8 cellular contexts compared by ENCODE assay signal in the genomic region with DNA sequence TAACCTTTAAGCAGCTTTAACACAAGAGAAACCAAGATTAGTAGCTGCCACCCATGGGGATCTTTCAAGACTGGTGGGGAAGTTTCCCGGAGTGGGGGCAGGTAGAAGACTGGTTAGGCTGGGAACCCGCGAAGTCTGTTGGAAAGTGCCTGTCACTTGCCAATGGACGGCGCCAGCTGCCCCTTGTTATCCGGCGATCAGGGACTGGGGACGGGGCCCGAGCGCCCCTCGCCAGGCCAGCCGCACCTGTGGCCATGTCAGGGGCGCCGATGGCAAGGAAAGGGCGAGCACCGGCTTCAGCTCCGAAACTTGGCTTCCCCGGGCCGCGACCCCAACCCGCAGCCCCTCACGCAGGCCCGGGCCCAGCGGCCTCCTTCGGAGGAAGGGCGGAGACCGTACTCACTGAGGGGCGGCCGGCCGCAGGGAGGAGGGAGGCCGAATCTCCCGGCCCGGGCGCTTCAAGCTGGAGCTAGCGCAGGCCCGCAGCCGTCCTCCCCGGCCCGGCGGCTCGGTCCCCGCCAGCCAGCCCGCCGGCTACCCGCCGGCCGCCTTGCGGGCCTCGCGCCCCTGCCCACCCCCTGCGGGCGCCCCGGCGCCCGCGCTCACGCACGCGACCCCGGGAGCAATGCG. TPM values are rescaled to one million over a fixed set of nuclear protein-coding genes. Genes with fewer than 3 reads are reported as not detected.
DNase-seq lines count a peak whose midpoint lies in the region; ATAC-seq, FAIRE-seq and TF ChIP-seq lines count a peak whose summit lies in the region.

No MANE protein-coding gene starts in this region.

- no peaks in the 10 kb centered on the region for H4K20me1 ChIP-seq in keratinocyte (ENCODE audit: control insufficient read depth, extremely low read depth, insufficient read depth, low read length)

- ATAC-seq in HG03097 (IDR thresholded peaks at IDR 0.05; ENCODE audit: low FRiP score, unreplicated experiment), result peak; percentile 10
- peak; percentile 15 for ATAC-seq in T-helper 17 cell

- H3K27ac Mint-ChIP-seq in T-helper 17 cell, result peak overlapping the region; percentile 74

- peak overlapping the region; percentile 55 to 97 (median 97) for H3K4me3 ChIP-seq in keratinocyte (ENCODE audit: control insufficient read depth in 2 of 3, extremely low read depth in 1 of 3, insufficient read depth in 2 of 3, low read depth in 1 of 3, low read length in 3 of 3)

- H3K27me3 ChIP-seq in keratinocyte (ENCODE audit: control insufficient read depth, extremely low read depth, insufficient read depth, low read length), result no peaks in the 10 kb centered on the region

- H2AFZ ChIP-seq in keratinocyte (ENCODE audit: control insufficient read depth, low read length), result peak overlapping the region; percentile 39

- H3K9me1 ChIP-seq in keratinocyte (ENCODE audit: control insufficient read depth, extremely low read depth, insufficient read depth, low read length), result no peaks in the 10 kb centered on the region

- H3K27ac ChIP-seq in 22Rv1, result peak overlapping the region; percentile 90
- peak overlapping the region; percentile 36 for H3K27ac ChIP-seq in caudate nucleus (ENCODE audit: low read depth, low read length)
- H3K27ac ChIP-seq in keratinocyte (ENCODE audit: control insufficient read depth, insufficient read depth, low read length), result peak overlapping the region; percentile 61

- no peak for FAIRE-seq in GM12891 (lab: Jason Lieb, UNC)
- FAIRE-seq in keratinocyte (lab: Jason Lieb, UNC), result no peak

- no peak for TF ChIP-seq POLR2A in GM12891 (IDR thresholded peaks at IDR 0.05; ENCODE audit: low read depth, low read length)

- H3K4me1 Mint-ChIP-seq in T-helper 17 cell, result peaks cover 38% of the 10 kb centered on the region

- peak; percentile 41 for DNase-seq in GM12891 (ENCODE audit: insufficient read length, low spot score)
- DNase-seq in T-helper 17 cell, result peak in 2 of 3 donors; percentile 14 to 25
- DNase-seq in caudate nucleus (lab: John Stamatoyannopoulos, UW), result peak in 15 of 61 donors; percentile 1 to 48 (median 23)
- no peak for DNase-seq in keratinocyte (ENCODE audit: low read depth, low spot score)
- peak; percentile 43 to 47 for DNase-seq in stimulated activated CD4-positive, alpha-beta T cell treated with anti-CD3 and anti-CD28 coated beads, Interleukin-2, amount 100 ng/mL, for 24 hours
- no peak for DNase-seq in NCI-H345 treated with DMSO at 0.1 percent for 48 hours (lab: John Stamatoyannopoulos, UW; ENCODE audit: unreplicated experiment)

- peaks cover 4 to 13% of the 10 kb centered on the region in 2 experiments for H3K36me3 ChIP-seq in keratinocyte (ENCODE audit: control insufficient read depth in 2 of 2, extremely low read depth in 1 of 2, insufficient read depth in 2 of 2, low read length in 2 of 2)

- no peak for TF ChIP-seq CTCF in 22Rv1 (IDR thresholded peaks at IDR 0.05)
- peak in 1 of 3 experiments; percentile 12 for TF ChIP-seq CTCF in keratinocyte (optimal IDR thresholded peaks at IDR 0.05 in 1 of 3, IDR thresholded peaks at IDR 0.05 in 1 of 3, conservative IDR thresholded peaks at IDR 0.05 in 1 of 3; ENCODE audit: extremely low read depth in 1 of 3, insufficient read depth in 2 of 3, low read length in 3 of 3)

- H3K4me1 ChIP-seq in keratinocyte (ENCODE audit: control insufficient read depth, extremely low read depth, insufficient read depth, low read length), result peaks cover 31% of the 10 kb centered on the region

- H3K36me3 Mint-ChIP-seq in T-helper 17 cell (ENCODE audit: low read depth), result no peaks in the 10 kb centered on the region

- peak overlapping the region; percentile 94 for H3K4me3 Mint-ChIP-seq in T-helper 17 cell

- no peaks in the 10 kb centered on the region for H3K9me3 ChIP-seq in T-helper 17 cell (ENCODE audit: control insufficient read depth, low read length, poor library complexity, severe bottlenecking)
- no peaks in the 10 kb centered on the region for H3K9me3 ChIP-seq in keratinocyte (ENCODE audit: control insufficient read depth, low read depth, low read length)

- H3K27me3 Mint-ChIP-seq in T-helper 17 cell, result no peaks in the 10 kb centered on the region

- H3K79me2 ChIP-seq in keratinocyte (ENCODE audit: control insufficient read depth, insufficient read depth, low read length), result peaks cover 45% of the 10 kb centered on the region

- H3K9ac ChIP-seq in keratinocyte (ENCODE audit: control insufficient read depth, extremely low read depth, insufficient read depth, low read length), result peak overlapping the region; percentile 95

- peak overlapping the region; percentile 96 for H3K4me2 ChIP-seq in keratinocyte (ENCODE audit: control insufficient read depth, extremely low read depth, insufficient read depth, low read depth, low read length)

- dilution Hi-C loops in keratinocyte (cut with MboI; ENCODE audit: extremely low pct_ligation_motif_present, low sequenced_read_pairs), result no loop called here

TF ChIP-seq in GM12891, 5 proteins besides CTCF, POLR2A, EP300 and RAD21:
- TF ChIP-seq TAF1 (IDR thresholded peaks at IDR 0.05; ENCODE audit: low read depth, low read length), result 0 out of 2 replicates have a peak, but pooled peaks have one; percentile 11
- TF ChIP-seq PAX5 (IDR thresholded peaks at IDR 0.05; ENCODE audit: insufficient read depth, low read length, severe bottlenecking), result no peak
- no peak for TF ChIP-seq SPI1 (IDR thresholded peaks at IDR 0.05; ENCODE audit: low read depth, low read length)
- no peak for TF ChIP-seq POU2F2 (IDR thresholded peaks at IDR 0.05; ENCODE audit: low read depth, low read length)
- TF ChIP-seq POLR2AphosphoS5 (IDR thresholded peaks at IDR 0.05; ENCODE audit: low read depth, low read length), result no peak

RNA-seq across cellular contexts. Expression of a gene that starts 0.5 kb away (rescaled TPM):
- polyA plus RNA-seq in GM12891 (2012; ENCODE audit: low read depth, missing spikeins), result 18.9 TPM
- total RNA-seq in T-helper 17 cell, result 10 to 100 TPM; 24.2 to 26.4 TPM
- 9.9 to 16.4 TPM (median 14.4 TPM) in 3 replicates for polyA plus RNA-seq in keratinocyte
- polyA plus RNA-seq in keratinocyte (2011; ENCODE audit: low read depth), result 11.5 TPM
- 11.5 and 13.0 TPM in 2 replicates for polyA plus RNA-seq in keratinocyte (2011; cell fraction: cytosol; rRNA removed)
- 30.2 and 34.7 TPM in 2 replicates for polyA plus RNA-seq in keratinocyte (2011; cell fraction: nucleus; rRNA removed)
- 13.2 and 17.1 TPM in 2 replicates for polyA plus RNA-seq in keratinocyte (2012; ENCODE audit: low replicate concordance)
- polyA minus RNA-seq in keratinocyte, result 13.2 to 21.5 TPM (median 18.1 TPM) in 3 replicates
- 9.2 TPM for polyA minus RNA-seq in keratinocyte (2011; cell fraction: cytosol; rRNA and poly(A)+ RNA removed)
- 13.9 and 20.4 TPM in 2 replicates for polyA minus RNA-seq in keratinocyte (2011; cell fraction: nucleus; rRNA and poly(A)+ RNA removed)

RNA-seq across cellular contexts. Expression of a gene that starts 7.2 kb away (rescaled TPM):
- polyA plus RNA-seq in GM12891 (2012; ENCODE audit: low read depth, missing spikeins), result 34.8 TPM
- 100 to 1,000 TPM; 185 to 189 TPM for total RNA-seq in T-helper 17 cell
- polyA plus RNA-seq in keratinocyte, result 6.6 to 12.0 TPM (median 10.7 TPM) in 3 replicates
- polyA plus RNA-seq in keratinocyte (2011; ENCODE audit: low read depth), result 7.3 TPM
- polyA plus RNA-seq in keratinocyte (2011; cell fraction: cytosol; rRNA removed), result 2.5 and 2.7 TPM in 2 replicates
- polyA plus RNA-seq in keratinocyte (2011; cell fraction: nucleus; rRNA removed), result 58.3 and 59.4 TPM in 2 replicates
- 5.8 and 9.0 TPM in 2 replicates for polyA plus RNA-seq in keratinocyte (2012; ENCODE audit: low replicate concordance)
- polyA minus RNA-seq in keratinocyte, result 11.3 to 27.6 TPM (median 26.5 TPM) in 3 replicates
- polyA minus RNA-seq in keratinocyte (2011; cell fraction: cytosol; rRNA and poly(A)+ RNA removed), result 8.8 TPM
- 22.3 and 30.6 TPM in 2 replicates for polyA minus RNA-seq in keratinocyte (2011; cell fraction: nucleus; rRNA and poly(A)+ RNA removed)

Comparison
In these comparisons a context has a peak if more than half of its experiments do, and no peak if none do; other contexts are left out.
1. H3K27ac ChIP-seq: peak in every context shown above with its lines; median percentile 90 in 22Rv1; 61 in keratinocyte; 36 in caudate nucleus.
2. DNase-seq: peak in GM12891 (single experiment), T-helper 17 cell (2 of 3) and stimulated activated CD4-positive, alpha-beta T cell treated with anti-CD3 and anti-CD28 coated beads, Interleukin-2, amount 100 ng/mL, for 24 hours (2 of 2); none in keratinocyte (single experiment) and NCI-H345 treated with DMSO at 0.1 percent for 48 hours (single experiment).